1 cellular context compared by ENCODE assay signal in the genomic region with DNA sequence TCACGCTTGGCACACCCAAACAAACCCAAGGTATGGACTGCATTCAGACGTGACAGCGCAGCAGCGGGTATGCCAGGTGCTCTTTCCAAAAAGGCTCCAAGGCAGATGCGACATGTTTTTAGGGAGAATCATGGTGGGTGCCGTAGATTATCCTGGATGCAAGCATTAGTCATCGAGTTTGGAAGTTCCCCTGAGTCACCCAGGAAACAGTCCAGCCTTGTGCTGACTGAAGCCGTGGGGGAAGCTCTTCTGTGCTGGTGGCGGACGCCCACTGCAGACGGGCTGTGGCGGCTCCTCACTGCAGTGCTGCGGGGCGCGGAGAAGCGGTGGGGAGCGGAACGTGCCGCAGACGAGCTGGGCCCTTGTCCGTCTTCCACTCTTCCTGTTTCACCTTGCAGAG.
TF ChIP-seq lines count a peak whose summit lies in the region.

No MANE protein-coding gene starts in this region.

TF ChIP-seq in endothelial cell of umbilical vein, 7 proteins besides CTCF, POLR2A, EP300 and RAD21:
- TF ChIP-seq POLR2AphosphoS5 (IDR thresholded peaks at IDR 0.05; ENCODE audit: insufficient read depth, low read depth, low read length): no peak
- peak; percentile 9 for TF ChIP-seq FOS (IDR thresholded peaks at IDR 0.05; ENCODE audit: borderline replicate concordance, insufficient read depth, low read length)
